ENCODE assay signal across 27 cellular contexts in the genomic region with DNA sequence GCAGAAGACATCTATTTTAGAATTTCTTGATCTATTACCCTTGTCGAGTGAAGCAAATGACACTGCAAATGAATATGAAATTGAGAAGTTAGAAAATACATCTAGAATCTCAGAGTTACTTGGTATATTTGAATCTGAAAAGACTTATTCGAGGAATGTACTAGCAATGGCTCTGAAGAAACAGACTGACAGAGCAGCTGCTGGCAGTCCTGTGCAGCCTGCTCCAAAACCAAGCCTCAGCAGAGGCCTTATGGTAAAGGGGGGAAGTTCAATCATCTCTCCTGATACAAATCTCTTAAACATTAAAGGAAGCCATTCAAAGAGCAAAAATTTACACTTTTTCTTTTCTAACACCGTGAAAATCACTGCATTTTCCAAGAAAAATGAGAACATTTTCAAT. TPM values are rescaled to one million over a fixed set of nuclear protein-coding genes. Genes with fewer than 3 reads are reported as not detected.
"Had no signal": no experiment of that assay in that cellular context is flagged by ENCODE, and none has a peak within 500 bp of the region (broad histone marks: within the 10 kb centered on the region; RNA-seq: fewer than 3 reads in every experiment).

No MANE protein-coding gene starts in this region.

- H3K27ac ChIP-seq: dorsolateral prefrontal cortex, epithelial cell of prostate, heart right ventricle, left ventricle myocardium inferior, lower lobe of right lung, parathyroid adenoma, stomach, thyroid gland, vagina had no signal

- H3K27ac Mint-ChIP-seq: immature natural killer cell; natural killer cell; progenitor cell of endocrine pancreas; stimulated activated effector memory CD8-positive, alpha-beta T cell treated with anti-CD3 and anti-CD28 coated beads, Interleukin-12 subunit alpha, Interleukin-12 subunit beta, amount 100 ng/mL, for 72 hours had no signal

- H3K27me3 Mint-ChIP-seq: progenitor cell of endocrine pancreas had no signal

- H3K27me3 ChIP-seq: dorsolateral prefrontal cortex, gastrocnemius medialis, heart right ventricle, stomach, thyroid gland, vagina had no signal

- H2AFZ ChIP-seq: parathyroid adenoma had no signal

- H3K4me1 ChIP-seq: gastrocnemius medialis, heart right ventricle, left ventricle myocardium inferior, lower lobe of right lung, parathyroid adenoma, thyroid gland, vagina had no signal

- H3K9me3 ChIP-seq: gastrocnemius medialis, heart right ventricle, left ventricle myocardium inferior, lower lobe of right lung, stomach, thyroid gland, vagina had no signal

- H3K79me2 ChIP-seq: parathyroid adenoma had no signal

- ATAC-seq: esophagus mucosa; heart right ventricle; left colon; lower lobe of right lung; natural killer cell; sciatic nerve; stimulated activated effector memory CD8-positive, alpha-beta T cell treated with anti-CD3 and anti-CD28 coated beads, Interleukin-12 subunit alpha, Interleukin-12 subunit beta, amount 100 ng/mL, for 72 hours had no signal

- H3K4me1 Mint-ChIP-seq: immature natural killer cell; natural killer cell; stimulated activated effector memory CD8-positive, alpha-beta T cell treated with anti-CD3 and anti-CD28 coated beads, Interleukin-12 subunit alpha, Interleukin-12 subunit beta, amount 100 ng/mL, for 72 hours had no signal

- DNase-seq: dorsolateral prefrontal cortex; effector CD4-positive, alpha-beta T cell; foreskin fibroblast; gastrocnemius medialis; heart right ventricle; hippocampal formation; immature natural killer cell; islet precursor cell; kidney glomerular epithelial cell; left colon; left ventricle myocardium inferior; lower lobe of right lung; natural killer cell; stimulated activated CD4-positive, alpha-beta T cell treated with anti-CD3 and anti-CD28 coated beads, Interleukin-2, amount 100 ng/mL, for 24 hours; stimulated activated CD4-positive, alpha-beta T cell treated with anti-CD3 and anti-CD28 coated beads, Interleukin-4, amount 100 ng/mL, for 24 hours; stimulated activated naive CD4-positive, alpha-beta T cell treated with Interleukin-2 at 50 U/mL for 16 hours; stomach; thyroid gland; trophoblast cell had no signal

- H3K4me3 ChIP-seq: dorsolateral prefrontal cortex, gastrocnemius medialis, heart right ventricle, left ventricle myocardium inferior, lower lobe of right lung, stomach, thyroid gland, vagina had no signal

- H3K36me3 Mint-ChIP-seq: immature natural killer cell; natural killer cell; stimulated activated effector memory CD8-positive, alpha-beta T cell treated with anti-CD3 and anti-CD28 coated beads, Interleukin-12 subunit alpha, Interleukin-12 subunit beta, amount 100 ng/mL, for 72 hours had no signal

- H3K4me3 Mint-ChIP-seq: immature natural killer cell; natural killer cell; stimulated activated effector memory CD8-positive, alpha-beta T cell treated with anti-CD3 and anti-CD28 coated beads, Interleukin-12 subunit alpha, Interleukin-12 subunit beta, amount 100 ng/mL, for 72 hours had no signal

- H3K9ac ChIP-seq: parathyroid adenoma had no signal

- H3K36me3 ChIP-seq: left ventricle myocardium inferior, lower lobe of right lung, stomach, thyroid gland, vagina had no signal

RNA-seq across cellular contexts. Expression of a gene that starts 34.1 kb away (rescaled TPM):
- total RNA-seq: esophagus mucosa, left ventricle myocardium inferior, mononuclear cell had no signal
- polyA plus RNA-seq: immature natural killer cell had no signal
